Comparison of ENCODE assay signal across 8 cellular contexts in genomic region chr2:216694201-216694825, GRCh38. TPM values are rescaled to one million over a fixed set of nuclear protein-coding genes. Genes with fewer than 3 reads are reported as not detected.
DNase-seq lines count a peak whose midpoint lies in the region; ATAC-seq and TF ChIP-seq lines count a peak whose summit lies in the region.

No MANE protein-coding gene starts in this region.

- H2AFZ ChIP-seq in IMR-90 (replicated peaks; ENCODE audit: low read length, poor library complexity): peak overlapping the region; percentile 86

- ATAC-seq in IMR-90 (ENCODE audit: low read depth) (no peak), HG03039 (IDR thresholded peaks at IDR 0.05; ENCODE audit: unreplicated experiment) (no peak)

- no peak for TF ChIP-seq RAD21 in IMR-90 (IDR thresholded peaks at IDR 0.05; ENCODE audit: low read length)

- peak overlapping the region; percentile 31; the same call in 1 of the 2 replicates for H4K5ac ChIP-seq in IMR-90 (ENCODE audit: low read depth, low read length)

- H4K91ac ChIP-seq in IMR-90 (ENCODE audit: insufficient read depth, low read depth, low read length): peak overlapping the region; percentile 16

- H2BK15ac ChIP-seq in IMR-90 (ENCODE audit: low read depth, low read length): no peak overlapping the region

- no peak overlapping the region; the same call in 1 of the 2 replicates for H2BK20ac ChIP-seq in IMR-90 (ENCODE audit: low read depth, low read length)

- H3K9ac ChIP-seq in IMR-90 (ENCODE audit: low read depth, low read length) (peak overlapping the region; percentile 98), stomach smooth muscle (ENCODE audit: low read length in 2 of 2) (peak overlapping the region; percentile 82 to 87)

- H3K4me3 ChIP-seq in AG09309 (ENCODE audit: control insufficient read depth, low read depth, low read length) (peak overlapping the region; percentile 49), IMR-90 (ENCODE audit: insufficient read depth, low read depth, low read length) (peak overlapping the region; percentile 69), WERI-Rb-1 (ENCODE audit: low read depth, low read length) (peak overlapping the region; percentile 92), stomach smooth muscle (ENCODE audit: low read length in 2 of 2) (peak overlapping the region; percentile 86 to 87)
- H3K4me3 ChIP-seq in effector memory CD4-positive, alpha-beta T cell (ENCODE audit: insufficient read depth, low read depth, low read length, poor library complexity, severe bottlenecking): peak overlapping the region; percentile 31

- H3K36me3 ChIP-seq in IMR-90 (ENCODE audit: control insufficient read depth, insufficient read depth, low read length) (peaks cover 42% of the 10 kb centered on the region), WERI-Rb-1 (no peaks in the 10 kb centered on the region), stomach smooth muscle (ENCODE audit: control insufficient read depth in 2 of 2, insufficient read depth in 2 of 2, low read length in 2 of 2) (peaks cover 6 to 7% of the 10 kb centered on the region in 2 donors)
- H3K36me3 ChIP-seq in effector memory CD4-positive, alpha-beta T cell (ENCODE audit: control insufficient read depth, insufficient read depth, low read length): no peaks in the 10 kb centered on the region

- H3K9me3 ChIP-seq in IMR-90 (ENCODE audit: control insufficient read depth, insufficient read depth, low read length): no peaks in the 10 kb centered on the region
- no peaks in the 10 kb centered on the region for H3K9me3 ChIP-seq in WERI-Rb-1 (ENCODE audit: severe bottlenecking)
- H3K9me3 ChIP-seq in effector memory CD4-positive, alpha-beta T cell (ENCODE audit: control insufficient read depth, low read length): no peaks in the 10 kb centered on the region
- no peaks in the 10 kb centered on the region for H3K9me3 ChIP-seq in stomach smooth muscle (ENCODE audit: control insufficient read depth in 2 of 2, low read length in 2 of 2)

- TF ChIP-seq POLR2A in IMR-90 (IDR thresholded peaks at IDR 0.05; ENCODE audit: low read depth, low read length): no peak

- peaks cover 5 to 56% of the 10 kb centered on the region in 2 experiments; a peak in 3 of 4 replicates for H3K79me1 ChIP-seq in IMR-90 (ENCODE audit: low read depth in 1 of 2, low read length in 2 of 2)

- peak overlapping the region; percentile 89 for H3K56ac ChIP-seq in IMR-90 (ENCODE audit: extremely low read depth, insufficient read depth, low read length)

- no peak for TF ChIP-seq CTCF in AG09309 (IDR thresholded peaks at IDR 0.05; ENCODE audit: control insufficient read depth, insufficient read depth, low read depth, low read length, missing control alignments)
- TF ChIP-seq CTCF in IMR-90 (conservative IDR thresholded peaks at IDR 0.05; ENCODE audit: low read depth, low read length): no peak
- 0 out of 2 replicates have a peak, but pooled peaks have one; percentile 11 for TF ChIP-seq CTCF in WERI-Rb-1 (IDR thresholded peaks at IDR 0.05; ENCODE audit: low read depth, low read length)

- peak overlapping the region; percentile 91 for H3K14ac ChIP-seq in IMR-90 (replicated peaks; ENCODE audit: low read depth, low read length)

- 1% methylated on average over 33 of the region's 56 CpGs; no CpG with 5 or more reads in 1 of the 2 experiments for WGBS in IMR-90 (ENCODE audit: extremely low coverage in 2 of 2, insufficient read length in 1 of 2), 2 experiments

- POLR2A ChIA-PET in IMR-90 (lab: Charles Lee; ENCODE audit: unreplicated experiment): interaction anchor here (0.5 to 2.0 kb wide), 16 partner anchors 17 to 1016 kb away, joined by 3 to 13 read pairs (median 6); no protein-coding TSS in a partner anchor

- peak overlapping the region; percentile 83 for H2BK5ac ChIP-seq in IMR-90 (ENCODE audit: low read depth, low read length, poor library complexity, severe bottlenecking)

- H3K4ac ChIP-seq in IMR-90 (ENCODE audit: low read depth, low read length): peak overlapping the region; percentile 85

- H3K4me1 ChIP-seq in IMR-90 (ENCODE audit: control insufficient read depth, insufficient read depth, low read length) (peaks cover 19% of the 10 kb centered on the region), stomach smooth muscle (ENCODE audit: control insufficient read depth, insufficient read depth, low read length) (peaks cover 41% of the 10 kb centered on the region)
- peaks cover 31% of the 10 kb centered on the region for H3K4me1 ChIP-seq in effector memory CD4-positive, alpha-beta T cell (ENCODE audit: control insufficient read depth, insufficient read depth, low read length, poor library complexity, severe bottlenecking)

- H3K9me1 ChIP-seq in IMR-90 (ENCODE audit: insufficient read depth, low read length): peaks cover 10% of the 10 kb centered on the region

- no peaks in the 10 kb centered on the region for H3K27me3 ChIP-seq in IMR-90 (ENCODE audit: control insufficient read depth, insufficient read depth, low read length)
- no peaks in the 10 kb centered on the region for H3K27me3 ChIP-seq in WERI-Rb-1 (ENCODE audit: insufficient read depth, low read depth, severe bottlenecking)
- H3K27me3 ChIP-seq in effector memory CD4-positive, alpha-beta T cell (replicated peaks; ENCODE audit: control insufficient read depth, insufficient read depth, low read length, poor library complexity, severe bottlenecking): peaks cover 41% of the 10 kb centered on the region
- no peaks in the 10 kb centered on the region for H3K27me3 ChIP-seq in stomach smooth muscle (ENCODE audit: control insufficient read depth in 1 of 2, insufficient read depth in 2 of 2, low read length in 2 of 2)

- no TSS peak for BruUV-seq in IMR-90 (replicated peaks; lab: Mats Ljungman, UMichigan)

- dilution Hi-C loops in IMR-90 (cut with HindIII; ENCODE audit: low sequenced_read_pairs, unreplicated experiment): loop anchor here (25.0 kb wide), 2 partner anchors 468 to 818 kb away; no protein-coding TSS in a partner anchor

- in situ Hi-C loops in IMR-90 (cut with MboI; ENCODE audit: low sequenced_read_pairs): loop anchor here (10.0 kb wide), 3 partner anchors 360 to 590 kb away; no protein-coding TSS in a partner anchor

- peak overlapping the region; percentile 51 to 71; a peak in 3 of 4 replicates for H4K8ac ChIP-seq in IMR-90 (ENCODE audit: low read depth in 2 of 2, low read length in 2 of 2)

- H4K20me1 ChIP-seq in IMR-90 (ENCODE audit: insufficient read depth, low read length): peaks cover 59% of the 10 kb centered on the region

- peak overlapping the region; percentile 39 for H3K4me2 ChIP-seq in IMR-90 (ENCODE audit: low read depth, low read length)

- H3K18ac ChIP-seq in IMR-90 (ENCODE audit: low read depth, low read length): peak overlapping the region; percentile 43

- H3K27ac ChIP-seq in IMR-90 (ENCODE audit: insufficient read depth, low read length): peak overlapping the region; percentile 85
- peak overlapping the region; percentile 52 for H3K27ac ChIP-seq in WERI-Rb-1
- no peak overlapping the region for H3K27ac ChIP-seq in effector memory CD4-positive, alpha-beta T cell (ENCODE audit: insufficient read depth, low read length, poor library complexity, severe bottlenecking)
- H3K27ac ChIP-seq in stomach smooth muscle (ENCODE audit: low read length): peak overlapping the region; percentile 91

- H2AK9ac ChIP-seq in IMR-90 (replicated peaks; ENCODE audit: low read depth, low read length, poor library complexity): peak overlapping the region; percentile 75

- peak overlapping the region; percentile 35 for H2BK120ac ChIP-seq in IMR-90 (ENCODE audit: low read depth, low read length)

- H3K23ac ChIP-seq in IMR-90 (ENCODE audit: low read depth, low read length): peak overlapping the region; percentile 49

- DNase-seq in AG09309 (ENCODE audit: low read depth) (no peak), IMR-90 (no peak), WERI-Rb-1 (peak; percentile 75), medulla oblongata (ENCODE audit: extremely low spot score) (peak; percentile 27), SW 1271 (lab: John Stamatoyannopoulos, UW) (no peak)
- no peak for DNase-seq in effector memory CD4-positive, alpha-beta T cell

- H2AK5ac ChIP-seq in IMR-90 (ENCODE audit: low read depth, low read length): no peak overlapping the region

- CTCF ChIA-PET in IMR-90 (lab: Yijun Ruan, JAX): interaction anchor here (0.6 to 1.3 kb wide), 4 partner anchors 12 to 1019 kb away, joined by 3 to 5 read pairs (median 4); no protein-coding TSS in a partner anchor

- intact Hi-C loops in IMR-90 (cut with micrococcal nuclease): loop anchor here (2.0 to 10.0 kb wide), 3 partner anchors 644 to 930 kb away; no protein-coding TSS in a partner anchor

TF ChIP-seq in IMR-90, 13 proteins besides CTCF, POLR2A, EP300 and RAD21:
- TF ChIP-seq BHLHE40 (IDR thresholded peaks at IDR 0.05; ENCODE audit: low read depth, low read length) (peak; percentile 8; the same call in 1 of the 2 replicates), RFX5 (IDR thresholded peaks at IDR 0.05; ENCODE audit: low read depth, low read length) (no peak), SMC3 (IDR thresholded peaks at IDR 0.05; ENCODE audit: low read depth, low read length) (no peak), USF2 (IDR thresholded peaks at IDR 0.05; ENCODE audit: low read depth, low read length) (no peak), ELK1 (IDR thresholded peaks at IDR 0.05; ENCODE audit: borderline replicate concordance, low read depth, low read length) (no peak), NFE2L2 (IDR thresholded peaks at IDR 0.05; ENCODE audit: low read depth, low read length) (no peak)

RNA-seq across cellular contexts. Expression of gene IGFBP5, which starts 1.0 kb away (rescaled TPM):
- 392 and 433 TPM in 2 replicates for total RNA-seq in IMR-90 (2012; rRNA removed)
- polyA plus RNA-seq in IMR-90 (2012; rRNA removed): 1,339 and 1,767 TPM in 2 replicates
- 847 and 1,056 TPM in 2 replicates for polyA plus RNA-seq in IMR-90 (2012; cell fraction: cytosol; rRNA removed)
- polyA plus RNA-seq in IMR-90 (2012; cell fraction: nucleus; rRNA removed; ENCODE audit: low replicate concordance): 732 and 841 TPM in 2 replicates

Comparison
In these comparisons a context has a peak if more than half of its experiments do, and no peak if none do; other contexts are left out.
1. DNase-seq: peak in WERI-Rb-1 (single experiment) and medulla oblongata (single experiment); none in AG09309 (single experiment), IMR-90 (single experiment), effector memory CD4-positive, alpha-beta T cell (0 of 3) and SW 1271 (0 of 2).
2. H3K4me3 ChIP-seq: peak in every context shown above with its lines; median percentile 92 in WERI-Rb-1; 86 in stomach smooth muscle; 69 in IMR-90; 49 in AG09309; 31 in effector memory CD4-positive, alpha-beta T cell.